12 cellular contexts compared by ENCODE assay signal in the genomic region with DNA sequence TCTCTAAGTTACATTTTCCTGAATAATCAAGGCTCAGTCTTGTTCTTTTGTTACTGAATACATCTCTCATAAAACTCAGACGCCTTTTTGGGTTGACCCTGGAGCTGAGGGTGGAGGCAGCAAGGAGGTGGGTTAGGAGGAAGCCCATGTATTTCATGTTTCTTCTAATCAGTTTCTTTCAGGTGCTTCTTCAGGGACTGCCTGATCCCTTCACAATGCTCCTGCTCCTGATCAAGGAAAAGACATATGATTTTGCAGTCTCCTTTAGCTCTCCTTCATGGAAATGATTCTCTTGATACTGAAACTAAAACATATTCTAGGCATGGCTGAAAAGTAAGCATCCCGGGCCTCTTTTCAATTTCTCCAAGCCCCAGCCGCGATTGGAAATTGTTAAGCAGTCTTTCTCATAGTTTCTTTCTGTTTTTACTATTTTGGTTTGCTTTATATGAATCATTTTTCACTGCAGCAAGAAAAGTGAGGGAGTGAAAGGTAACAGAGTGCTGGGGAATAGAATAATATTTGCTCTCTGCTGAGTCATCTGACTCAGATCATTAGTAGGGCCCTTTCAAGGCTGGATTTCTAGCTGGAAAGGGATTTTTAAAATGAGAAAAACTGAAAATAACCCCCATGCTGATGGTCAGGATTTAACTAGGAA.
DNase-seq lines count a peak whose midpoint lies in the region; ATAC-seq and TF ChIP-seq lines count a peak whose summit lies in the region.
"Had no signal": no experiment of that assay in that cellular context is flagged by ENCODE, and none has a peak within 500 bp of the region (broad histone marks: within the 10 kb centered on the region; RNA-seq: fewer than 3 reads in every experiment).

No MANE protein-coding gene starts in this region.

- BruUV-seq in Caco-2 (replicated peaks; lab: Mats Ljungman, UMichigan), result no TSS peak

- H3K27me3 ChIP-seq in RWPE2 (ENCODE audit: insufficient read depth, poor library complexity, severe bottlenecking), result no peaks in the 10 kb centered on the region
- no peaks in the 10 kb centered on the region for H3K27me3 ChIP-seq in Caco-2 (replicated peaks; ENCODE audit: control insufficient read depth, insufficient read depth, low read length)

- H3K4me3 Mint-ChIP-seq in activated CD4-positive, alpha-beta memory T cell treated with anti-CD3 and anti-CD28 coated beads for 36 hours, result no peak overlapping the region
- no peak overlapping the region for H3K4me3 Mint-ChIP-seq in Caco-2 (ENCODE audit: unreplicated experiment)

- H3K4me3 ChIP-seq in RWPE2 (ENCODE audit: severe bottlenecking) (no peak overlapping the region), fibroblast of villous mesenchyme (ENCODE audit: low read depth, low read length) (no peak overlapping the region), Caco-2 (ENCODE audit: low read depth, low read length) (no peak overlapping the region)

- ATAC-seq in RWPE2 (ENCODE audit: low read depth) (peak; percentile 98), sciatic nerve (peak; percentile 73), HG03196 (IDR thresholded peaks at IDR 0.05; ENCODE audit: unreplicated experiment) (no peak)
- ATAC-seq: HCT116 had no signal

- in situ Hi-C loops in Caki2 (cut with HindIII; ENCODE audit: low pct_unique_long_range_greater_than_20kb, low sequenced_read_pairs), result no loop called here

- intact Hi-C loops in sciatic nerve (cut with DNase I) (no loop called here), Caco-2 (cut with micrococcal nuclease; ENCODE audit: unreplicated experiment) (no loop called here)
- intact Hi-C loops in activated CD4-positive, alpha-beta memory T cell treated with anti-CD3 and anti-CD28 coated beads for 36 hours (cut with micrococcal nuclease), result no loop called here

- H3K9me3 Mint-ChIP-seq in activated CD4-positive, alpha-beta memory T cell treated with anti-CD3 and anti-CD28 coated beads for 36 hours, result peaks cover 26% of the 10 kb centered on the region
- no peaks in the 10 kb centered on the region for H3K9me3 Mint-ChIP-seq in Caco-2 (ENCODE audit: unreplicated experiment)

- H3K9me3 ChIP-seq in RWPE2 (ENCODE audit: severe bottlenecking) (peaks cover 3% of the 10 kb centered on the region), Caco-2 (peaks cover 3% of the 10 kb centered on the region; the same call in 1 of the 2 replicates)

- CTCF ChIA-PET in activated CD4-positive, alpha-beta memory T cell treated with anti-CD3 and anti-CD28 coated beads for 36 hours (lab: Charles Lee), result no interaction called here
- CTCF ChIA-PET in Caco-2 (lab: Charles Lee), result no interaction called here

- peak; percentile 54 for DNase-seq in Caki2 (ENCODE audit: low read depth)
- no peak for DNase-seq in RWPE2 (ENCODE audit: low spot score)
- DNase-seq in fibroblast of villous mesenchyme (ENCODE audit: low read depth), result peak; percentile 24
- DNase-seq in sciatic nerve (ENCODE audit: low spot score), result no peak
- no peak for DNase-seq in activated CD4-positive, alpha-beta memory T cell treated with anti-CD3 and anti-CD28 coated beads for 36 hours
- no peak for DNase-seq in Caco-2
- DNase-seq in NCI-H1092 treated with DMSO at 0.1 percent for 48 hours (lab: John Stamatoyannopoulos, UW), result no peak
- DNase-seq: Calu3; NCI-H446; stimulated activated CD4-positive, alpha-beta T cell treated with anti-CD3 and anti-CD28 coated beads, Interleukin-2, amount 100 ng/mL, for 24 hours had no signal

- H3K36me3 Mint-ChIP-seq in activated CD4-positive, alpha-beta memory T cell treated with anti-CD3 and anti-CD28 coated beads for 36 hours, result peaks cover 2% of the 10 kb centered on the region
- H3K36me3 Mint-ChIP-seq in Caco-2 (ENCODE audit: insufficient read depth, unreplicated experiment), result no peaks in the 10 kb centered on the region

- peak overlapping the region; percentile 68 for H3K27ac ChIP-seq in RWPE2 (ENCODE audit: poor library complexity, severe bottlenecking)

- no peaks in the 10 kb centered on the region for H3K27me3 Mint-ChIP-seq in activated CD4-positive, alpha-beta memory T cell treated with anti-CD3 and anti-CD28 coated beads for 36 hours
- peaks cover 5% of the 10 kb centered on the region for H3K27me3 Mint-ChIP-seq in Caco-2 (ENCODE audit: insufficient read depth, unreplicated experiment)

- H3K4me1 Mint-ChIP-seq in activated CD4-positive, alpha-beta memory T cell treated with anti-CD3 and anti-CD28 coated beads for 36 hours (ENCODE audit: low read depth), result no peaks in the 10 kb centered on the region
- H3K4me1 Mint-ChIP-seq in Caco-2 (ENCODE audit: low read depth, unreplicated experiment), result no peaks in the 10 kb centered on the region

- no peak overlapping the region for H3K27ac Mint-ChIP-seq in activated CD4-positive, alpha-beta memory T cell treated with anti-CD3 and anti-CD28 coated beads for 36 hours
- no peak overlapping the region for H3K27ac Mint-ChIP-seq in Caco-2 (ENCODE audit: unreplicated experiment)

- POLR2A ChIA-PET in activated CD4-positive, alpha-beta memory T cell treated with anti-CD3 and anti-CD28 coated beads for 36 hours (lab: Charles Lee), result no interaction called here
- POLR2A ChIA-PET in Caco-2 (lab: Charles Lee), result no interaction called here

- peaks cover 7% of the 10 kb centered on the region for H3K4me1 ChIP-seq in RWPE2 (ENCODE audit: insufficient read depth, poor library complexity, severe bottlenecking)
- no peaks in the 10 kb centered on the region for H3K4me1 ChIP-seq in Caco-2

- TF ChIP-seq CTCF in RWPE2 (IDR thresholded peaks at IDR 0.05; ENCODE audit: poor library complexity, severe bottlenecking), result no peak
- TF ChIP-seq CTCF in fibroblast of villous mesenchyme (IDR thresholded peaks at IDR 0.05; ENCODE audit: insufficient read depth, low read depth, low read length), result no peak
- TF ChIP-seq CTCF in Caco-2 (IDR thresholded peaks at IDR 0.05; ENCODE audit: insufficient read depth in 1 of 2, low read depth in 1 of 2, low read length in 1 of 2, severe bottlenecking in 1 of 2, unreplicated experiment in 1 of 2), result no peak

- H3K36me3 ChIP-seq in RWPE2 (ENCODE audit: low read depth) (no peaks in the 10 kb centered on the region), Caco-2 (ENCODE audit: control insufficient read depth, insufficient read depth, low read length) (no peaks in the 10 kb centered on the region)

Comparison
In these comparisons a context has a peak if more than half of its experiments do, and no peak if none do; other contexts are left out.
1. DNase-seq: peak in Caki2 (single experiment) and fibroblast of villous mesenchyme (single experiment); none in RWPE2 (single experiment), sciatic nerve (single experiment), activated CD4-positive, alpha-beta memory T cell treated with anti-CD3 and anti-CD28 coated beads for 36 hours (single experiment), Caco-2 (0 of 2) and NCI-H1092 treated with DMSO at 0.1 percent for 48 hours (single experiment).